Comparison of ENCODE assay signal across 1 cellular context in genomic region chr1:39852214-39852791, GRCh38.
TF ChIP-seq lines count a peak whose summit lies in the region.

No MANE protein-coding gene starts in this region.

TF ChIP-seq in HepG2, 621 proteins besides CTCF, POLR2A, EP300 and RAD21 (continued from another document and continues in another):
- TF ChIP-seq, protein P1, sequence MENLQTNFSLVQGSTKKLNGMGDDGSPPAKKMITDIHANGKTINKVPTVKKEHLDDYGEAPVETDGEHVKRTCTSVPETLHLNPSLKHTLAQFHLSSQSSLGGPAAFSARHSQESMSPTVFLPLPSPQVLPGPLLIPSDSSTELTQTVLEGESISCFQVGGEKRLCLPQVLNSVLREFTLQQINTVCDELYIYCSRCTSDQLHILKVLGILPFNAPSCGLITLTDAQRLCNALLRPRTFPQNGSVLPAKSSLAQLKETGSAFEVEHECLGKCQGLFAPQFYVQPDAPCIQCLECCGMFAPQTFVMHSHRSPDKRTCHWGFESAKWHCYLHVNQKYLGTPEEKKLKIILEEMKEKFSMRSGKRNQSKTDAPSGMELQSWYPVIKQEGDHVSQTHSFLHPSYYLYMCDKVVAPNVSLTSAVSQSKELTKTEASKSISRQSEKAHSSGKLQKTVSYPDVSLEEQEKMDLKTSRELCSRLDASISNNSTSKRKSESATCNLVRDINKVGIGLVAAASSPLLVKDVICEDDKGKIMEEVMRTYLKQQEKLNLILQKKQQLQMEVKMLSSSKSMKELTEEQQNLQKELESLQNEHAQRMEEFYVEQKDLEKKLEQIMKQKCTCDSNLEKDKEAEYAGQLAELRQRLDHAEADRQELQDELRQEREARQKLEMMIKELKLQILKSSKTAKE (CRISPR knock-in tag; IDR thresholded peaks at IDR 0.05; ENCODE audit: borderline replicate concordance): peak; percentile 48; the same call in 1 of the 2 replicates
- no peak for TF ChIP-seq ZNF841 (CRISPR knock-in tag; IDR thresholded peaks at IDR 0.05; ENCODE audit: borderline replicate concordance)
- TF ChIP-seq, protein P2, sequence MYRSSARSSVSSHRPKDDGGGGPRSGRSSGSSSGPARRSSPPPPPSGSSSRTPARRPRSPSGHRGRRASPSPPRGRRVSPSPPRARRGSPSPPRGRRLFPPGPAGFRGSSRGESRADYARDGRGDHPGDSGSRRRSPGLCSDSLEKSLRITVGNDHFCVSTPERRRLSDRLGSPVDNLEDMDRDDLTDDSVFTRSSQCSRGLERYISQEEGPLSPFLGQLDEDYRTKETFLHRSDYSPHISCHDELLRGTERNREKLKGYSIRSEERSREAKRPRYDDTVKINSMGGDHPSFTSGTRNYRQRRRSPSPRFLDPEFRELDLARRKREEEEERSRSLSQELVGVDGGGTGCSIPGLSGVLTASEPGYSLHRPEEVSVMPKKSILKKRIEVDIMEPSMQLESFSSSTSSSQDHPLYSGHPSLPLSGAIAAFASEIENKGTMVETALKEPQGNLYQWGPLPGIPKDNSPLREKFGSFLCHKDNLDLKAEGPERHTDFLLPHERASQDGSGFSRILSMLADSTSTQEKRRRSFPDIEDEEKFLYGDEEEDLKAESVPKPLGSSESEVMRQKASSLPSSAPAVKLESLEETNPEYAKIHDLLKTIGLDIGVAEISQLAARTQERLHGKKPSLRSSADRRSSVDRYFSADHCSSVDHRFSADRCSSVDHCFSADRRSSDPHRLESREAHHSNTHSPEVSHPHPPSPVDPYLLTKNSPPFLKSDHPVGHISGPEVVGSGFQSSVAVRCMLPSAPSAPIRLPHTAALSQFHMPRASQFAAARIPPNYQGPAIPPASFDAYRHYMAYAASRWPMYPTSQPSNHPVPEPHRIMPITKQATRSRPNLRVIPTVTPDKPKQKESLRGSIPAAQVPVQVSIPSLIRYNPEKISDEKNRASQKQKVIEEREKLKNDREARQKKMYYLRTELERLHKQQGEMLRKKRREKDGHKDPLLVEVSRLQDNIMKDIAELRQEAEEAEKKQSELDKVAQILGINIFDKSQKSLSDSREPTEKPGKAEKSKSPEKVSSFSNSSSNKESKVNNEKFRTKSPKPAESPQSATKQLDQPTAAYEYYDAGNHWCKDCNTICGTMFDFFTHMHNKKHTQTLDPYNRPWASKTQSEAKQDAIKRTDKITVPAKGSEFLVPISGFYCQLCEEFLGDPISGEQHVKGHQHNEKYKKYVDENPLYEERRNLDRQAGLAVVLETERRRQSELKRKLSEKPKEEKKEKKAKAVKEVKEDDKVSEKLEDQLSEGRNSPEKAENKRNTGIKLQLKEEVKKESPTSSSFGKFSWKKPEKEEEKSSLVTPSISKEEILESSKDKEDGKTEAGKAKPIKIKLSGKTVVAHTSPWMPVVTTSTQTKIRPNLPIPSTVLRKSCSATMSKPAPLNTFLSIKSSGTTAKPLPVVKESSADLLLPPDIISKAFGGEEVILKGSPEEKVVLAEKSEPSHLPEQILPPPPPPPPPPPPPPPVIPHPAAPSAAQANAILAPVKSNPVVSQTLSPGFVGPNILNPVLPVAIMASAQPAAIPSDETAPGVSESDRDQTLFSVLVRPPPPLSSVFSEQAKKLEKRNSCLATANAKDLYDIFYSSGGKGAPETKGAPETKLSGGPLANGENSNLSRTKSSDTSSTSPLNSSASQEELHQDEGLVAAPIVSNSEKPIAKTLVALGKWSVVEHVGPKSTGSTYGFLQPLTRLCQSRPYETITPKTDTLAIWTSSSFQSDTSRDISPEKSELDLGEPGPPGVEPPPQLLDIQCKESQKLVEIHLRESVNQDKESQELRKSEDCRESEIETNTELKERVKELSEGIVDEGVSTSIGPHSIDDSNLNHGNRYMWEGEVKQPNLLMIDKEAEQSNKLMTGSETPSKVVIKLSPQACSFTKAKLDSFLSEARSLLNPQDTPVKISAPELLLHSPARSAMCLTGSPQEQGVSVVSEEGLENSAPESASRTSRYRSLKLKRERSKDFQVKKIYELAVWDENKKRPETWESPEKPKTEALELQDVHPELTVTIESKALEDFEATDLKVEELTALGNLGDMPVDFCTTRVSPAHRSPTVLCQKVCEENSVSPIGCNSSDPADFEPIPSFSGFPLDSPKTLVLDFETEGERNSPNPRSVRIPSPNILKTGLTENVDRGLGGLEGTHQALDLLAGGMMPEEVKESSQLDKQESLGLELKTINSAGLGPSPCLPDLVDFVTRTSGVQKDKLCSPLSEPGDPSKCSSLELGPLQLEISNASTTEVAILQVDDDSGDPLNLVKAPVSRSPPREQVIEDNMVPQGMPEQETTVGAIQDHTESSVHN (CRISPR knock-in tag; IDR thresholded peaks at IDR 0.05): no peak
- peak; percentile 89 for TF ChIP-seq FOXA3 (CRISPR knock-in tag; IDR thresholded peaks at IDR 0.05)
- TF ChIP-seq FOXJ3 (CRISPR knock-in tag; IDR thresholded peaks at IDR 0.05; ENCODE audit: borderline replicate concordance): peak; percentile 80; the same call in 1 of the 2 replicates
- no peak for TF ChIP-seq ZNF484 (CRISPR knock-in tag; IDR thresholded peaks at IDR 0.05; ENCODE audit: borderline replicate concordance, low read depth)
- TF ChIP-seq ZNF441 (CRISPR knock-in tag; IDR thresholded peaks at IDR 0.05; ENCODE audit: borderline replicate concordance): peak; percentile 97
- TF ChIP-seq SOX13 (IDR thresholded peaks at IDR 0.05): no peak
- peak in 1 of 2 experiments; percentile 56; a peak in 1 of 4 replicates for TF ChIP-seq SOX13 (CRISPR knock-in tag; conservative IDR thresholded peaks at IDR 0.05 in 1 of 2, IDR thresholded peaks at IDR 0.05 in 1 of 2)
- TF ChIP-seq ATF1 (CRISPR knock-in tag; IDR thresholded peaks at IDR 0.05): no peak
- no peak for TF ChIP-seq MED13 (CRISPR knock-in tag; IDR thresholded peaks at IDR 0.05)
- no peak for TF ChIP-seq ZNF552 (CRISPR knock-in tag; IDR thresholded peaks at IDR 0.05; ENCODE audit: borderline replicate concordance)
- TF ChIP-seq ZNF143 (CRISPR knock-in tag; IDR thresholded peaks at IDR 0.05): no peak
- no peak for TF ChIP-seq ZBTB7A (CRISPR knock-in tag; IDR thresholded peaks at IDR 0.05)
- TF ChIP-seq, protein P3, sequence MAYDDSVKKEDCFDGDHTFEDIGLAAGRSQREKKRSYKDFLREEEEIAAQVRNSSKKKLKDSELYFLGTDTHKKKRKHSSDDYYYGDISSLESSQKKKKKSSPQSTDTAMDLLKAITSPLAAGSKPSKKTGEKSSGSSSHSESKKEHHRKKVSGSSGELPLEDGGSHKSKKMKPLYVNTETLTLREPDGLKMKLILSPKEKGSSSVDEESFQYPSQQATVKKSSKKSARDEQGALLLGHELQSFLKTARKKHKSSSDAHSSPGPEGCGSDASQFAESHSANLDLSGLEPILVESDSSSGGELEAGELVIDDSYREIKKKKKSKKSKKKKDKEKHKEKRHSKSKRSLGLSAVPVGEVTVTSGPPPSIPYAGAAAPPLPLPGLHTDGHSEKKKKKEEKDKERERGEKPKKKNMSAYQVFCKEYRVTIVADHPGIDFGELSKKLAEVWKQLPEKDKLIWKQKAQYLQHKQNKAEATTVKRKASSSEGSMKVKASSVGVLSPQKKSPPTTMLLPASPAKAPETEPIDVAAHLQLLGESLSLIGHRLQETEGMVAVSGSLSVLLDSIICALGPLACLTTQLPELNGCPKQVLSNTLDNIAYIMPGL (CRISPR knock-in tag; IDR thresholded peaks at IDR 0.05; ENCODE audit: borderline replicate concordance in 1 of 2, low read depth in 1 of 2): no peak
- peak; percentile 54 for TF ChIP-seq NFIC (IDR thresholded peaks at IDR 0.05; ENCODE audit: low read length)
- no peak for TF ChIP-seq ELF1 (CRISPR knock-in tag; IDR thresholded peaks at IDR 0.05)
- TF ChIP-seq NR2C2 (CRISPR knock-in tag; IDR thresholded peaks at IDR 0.05; ENCODE audit: borderline replicate concordance): no peak
- TF ChIP-seq, protein P4, sequence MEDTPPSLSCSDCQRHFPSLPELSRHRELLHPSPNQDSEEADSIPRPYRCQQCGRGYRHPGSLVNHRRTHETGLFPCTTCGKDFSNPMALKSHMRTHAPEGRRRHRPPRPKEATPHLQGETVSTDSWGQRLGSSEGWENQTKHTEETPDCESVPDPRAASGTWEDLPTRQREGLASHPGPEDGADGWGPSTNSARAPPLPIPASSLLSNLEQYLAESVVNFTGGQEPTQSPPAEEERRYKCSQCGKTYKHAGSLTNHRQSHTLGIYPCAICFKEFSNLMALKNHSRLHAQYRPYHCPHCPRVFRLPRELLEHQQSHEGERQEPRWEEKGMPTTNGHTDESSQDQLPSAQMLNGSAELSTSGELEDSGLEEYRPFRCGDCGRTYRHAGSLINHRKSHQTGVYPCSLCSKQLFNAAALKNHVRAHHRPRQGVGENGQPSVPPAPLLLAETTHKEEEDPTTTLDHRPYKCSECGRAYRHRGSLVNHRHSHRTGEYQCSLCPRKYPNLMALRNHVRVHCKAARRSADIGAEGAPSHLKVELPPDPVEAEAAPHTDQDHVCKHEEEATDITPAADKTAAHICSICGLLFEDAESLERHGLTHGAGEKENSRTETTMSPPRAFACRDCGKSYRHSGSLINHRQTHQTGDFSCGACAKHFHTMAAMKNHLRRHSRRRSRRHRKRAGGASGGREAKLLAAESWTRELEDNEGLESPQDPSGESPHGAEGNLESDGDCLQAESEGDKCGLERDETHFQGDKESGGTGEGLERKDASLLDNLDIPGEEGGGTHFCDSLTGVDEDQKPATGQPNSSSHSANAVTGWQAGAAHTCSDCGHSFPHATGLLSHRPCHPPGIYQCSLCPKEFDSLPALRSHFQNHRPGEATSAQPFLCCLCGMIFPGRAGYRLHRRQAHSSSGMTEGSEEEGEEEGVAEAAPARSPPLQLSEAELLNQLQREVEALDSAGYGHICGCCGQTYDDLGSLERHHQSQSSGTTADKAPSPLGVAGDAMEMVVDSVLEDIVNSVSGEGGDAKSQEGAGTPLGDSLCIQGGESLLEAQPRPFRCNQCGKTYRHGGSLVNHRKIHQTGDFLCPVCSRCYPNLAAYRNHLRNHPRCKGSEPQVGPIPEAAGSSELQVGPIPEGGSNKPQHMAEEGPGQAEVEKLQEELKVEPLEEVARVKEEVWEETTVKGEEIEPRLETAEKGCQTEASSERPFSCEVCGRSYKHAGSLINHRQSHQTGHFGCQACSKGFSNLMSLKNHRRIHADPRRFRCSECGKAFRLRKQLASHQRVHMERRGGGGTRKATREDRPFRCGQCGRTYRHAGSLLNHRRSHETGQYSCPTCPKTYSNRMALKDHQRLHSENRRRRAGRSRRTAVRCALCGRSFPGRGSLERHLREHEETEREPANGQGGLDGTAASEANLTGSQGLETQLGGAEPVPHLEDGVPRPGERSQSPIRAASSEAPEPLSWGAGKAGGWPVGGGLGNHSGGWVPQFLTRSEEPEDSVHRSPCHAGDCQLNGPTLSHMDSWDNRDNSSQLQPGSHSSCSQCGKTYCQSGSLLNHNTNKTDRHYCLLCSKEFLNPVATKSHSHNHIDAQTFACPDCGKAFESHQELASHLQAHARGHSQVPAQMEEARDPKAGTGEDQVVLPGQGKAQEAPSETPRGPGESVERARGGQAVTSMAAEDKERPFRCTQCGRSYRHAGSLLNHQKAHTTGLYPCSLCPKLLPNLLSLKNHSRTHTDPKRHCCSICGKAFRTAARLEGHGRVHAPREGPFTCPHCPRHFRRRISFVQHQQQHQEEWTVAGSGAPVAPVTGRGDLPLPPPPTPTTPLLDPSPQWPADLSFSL (CRISPR knock-in tag; IDR thresholded peaks at IDR 0.05): no peak
- no peak for TF ChIP-seq ZNF382 (CRISPR knock-in tag; IDR thresholded peaks at IDR 0.05; ENCODE audit: borderline replicate concordance)
- TF ChIP-seq MEIS2 (CRISPR knock-in tag; IDR thresholded peaks at IDR 0.05): 0 out of 2 replicates have a peak, but pooled peaks have one; percentile 34
- no peak for TF ChIP-seq SETDB1 (CRISPR knock-in tag; IDR thresholded peaks at IDR 0.05; ENCODE audit: borderline replicate concordance)
- no peak for TF ChIP-seq ZNF546 (CRISPR knock-in tag; conservative IDR thresholded peaks at IDR 0.05)
- peak; percentile 81 for TF ChIP-seq RARA (CRISPR knock-in tag; IDR thresholded peaks at IDR 0.05)
- TF ChIP-seq RXRB (CRISPR knock-in tag; IDR thresholded peaks at IDR 0.05; ENCODE audit: borderline replicate concordance): peak; percentile 98
- TF ChIP-seq MED1 (CRISPR knock-in tag; IDR thresholded peaks at IDR 0.05): peak; percentile 91
- peak; percentile 97 for TF ChIP-seq SALL1 (CRISPR knock-in tag; IDR thresholded peaks at IDR 0.05)
- peak; percentile 55; the same call in 1 of the 2 replicates for TF ChIP-seq ZNF543 (CRISPR knock-in tag; IDR thresholded peaks at IDR 0.05)
- TF ChIP-seq, protein P5, sequence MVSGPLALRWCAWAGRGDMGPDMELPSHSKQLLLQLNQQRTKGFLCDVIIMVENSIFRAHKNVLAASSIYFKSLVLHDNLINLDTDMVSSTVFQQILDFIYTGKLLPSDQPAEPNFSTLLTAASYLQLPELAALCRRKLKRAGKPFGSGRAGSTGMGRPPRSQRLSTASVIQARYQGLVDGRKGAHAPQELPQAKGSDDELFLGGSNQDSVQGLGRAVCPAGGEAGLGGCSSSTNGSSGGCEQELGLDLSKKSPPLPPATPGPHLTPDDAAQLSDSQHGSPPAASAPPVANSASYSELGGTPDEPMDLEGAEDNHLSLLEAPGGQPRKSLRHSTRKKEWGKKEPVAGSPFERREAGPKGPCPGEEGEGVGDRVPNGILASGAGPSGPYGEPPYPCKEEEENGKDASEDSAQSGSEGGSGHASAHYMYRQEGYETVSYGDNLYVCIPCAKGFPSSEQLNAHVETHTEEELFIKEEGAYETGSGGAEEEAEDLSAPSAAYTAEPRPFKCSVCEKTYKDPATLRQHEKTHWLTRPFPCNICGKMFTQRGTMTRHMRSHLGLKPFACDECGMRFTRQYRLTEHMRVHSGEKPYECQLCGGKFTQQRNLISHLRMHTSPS (CRISPR knock-in tag; IDR thresholded peaks at IDR 0.05; ENCODE audit: low read depth): no peak
- no peak for TF ChIP-seq ZNF7 (CRISPR knock-in tag; IDR thresholded peaks at IDR 0.05)
- TF ChIP-seq GLI4 (CRISPR knock-in tag; IDR thresholded peaks at IDR 0.05; ENCODE audit: borderline replicate concordance): 0 out of 2 replicates have a peak, but pooled peaks have one; percentile 66
- TF ChIP-seq ELF3 (CRISPR knock-in tag; IDR thresholded peaks at IDR 0.05): peak; percentile 74
- TF ChIP-seq ATM (IDR thresholded peaks at IDR 0.05; ENCODE audit: borderline replicate concordance): peak; percentile 87; the same call in 1 of the 2 replicates
- peak; percentile 81 for TF ChIP-seq ZNF264 (CRISPR knock-in tag; IDR thresholded peaks at IDR 0.05)
- TF ChIP-seq ZNF335 (CRISPR knock-in tag; IDR thresholded peaks at IDR 0.05): no peak
- peak; percentile 45; the same call in 1 of the 2 replicates for TF ChIP-seq TCF7 (IDR thresholded peaks at IDR 0.05; ENCODE audit: low read depth)
- no peak for TF ChIP-seq TOE1 (CRISPR knock-in tag; IDR thresholded peaks at IDR 0.05)
- peak; percentile 58 for TF ChIP-seq HNF4A (CRISPR knock-in tag; IDR thresholded peaks at IDR 0.05)
- TF ChIP-seq ZNF496 (CRISPR knock-in tag; IDR thresholded peaks at IDR 0.05; ENCODE audit: insufficient replicate concordance): no peak
- TF ChIP-seq ZBTB43 (CRISPR knock-in tag; conservative IDR thresholded peaks at IDR 0.05): peak; percentile 45; the same call in 1 of the 2 replicates
- peak; percentile 82 for TF ChIP-seq LCORL (IDR thresholded peaks at IDR 0.05)
- peak; percentile 82; the same call in 1 of the 2 replicates for TF ChIP-seq LCORL (CRISPR knock-in tag; IDR thresholded peaks at IDR 0.05)
- no peak for TF ChIP-seq TEAD2 (CRISPR knock-in tag; IDR thresholded peaks at IDR 0.05)
